In genomic region chr12:70059373-70059772, GRCh38 we compare ENCODE assay signal across 29 cellular contexts.
"Had no signal": no experiment of that assay in that cellular context is flagged by ENCODE, and none has a peak within 500 bp of the region (broad histone marks: within the 10 kb centered on the region; RNA-seq: fewer than 3 reads in every experiment).

No MANE protein-coding gene starts in this region.

- H3K9me3 ChIP-seq: adrenal gland, body of pancreas had no signal

- H3K36me3 ChIP-seq: adrenal gland, cardiac muscle cell, esophagus muscularis mucosa, gastroesophageal sphincter, heart right ventricle, WERI-Rb-1 had no signal

- H3K4me3 ChIP-seq: adrenal gland, body of pancreas, cardiac muscle cell, coronary artery, dorsolateral prefrontal cortex, esophagus muscularis mucosa, gastroesophageal sphincter, heart right ventricle, hepatocyte had no signal

- H3K4me1 ChIP-seq: adrenal gland, body of pancreas, esophagus muscularis mucosa, gastroesophageal sphincter, heart right ventricle had no signal

- DNase-seq: activated B cell treated with CpG ODN at 0.5 μM for 24 hours; activated CD4-positive, alpha-beta T cell treated with anti-CD3 and anti-CD28 coated beads for 48 hours; activated CD4-positive, alpha-beta T cell treated with anti-CD3 and anti-CD28 coated beads, Interleukin-2, amount 50 U/mL, for 1 hour; activated CD4-positive, alpha-beta T cell treated with anti-CD3 and anti-CD28 coated beads, Interleukin-2, amount 50 U/mL, for 48 hours; activated CD8-positive, alpha-beta memory T cell treated with anti-CD3 and anti-CD28 coated beads for 24 hours; activated CD8-positive, alpha-beta T cell treated with anti-CD3 and anti-CD28 coated beads for 36 hours; activated effector memory CD4-positive, alpha-beta T cell treated with Interleukin-2 at 50 U/mL for 16 hours; activated gamma-delta T cell treated with Interleukin-2 at 50 U/mL for 16 hours; activated naive CD4-positive, alpha-beta T cell treated with anti-CD3 and anti-CD28 coated beads, Interleukin-2, amount 50 U/mL, for 16 hours; activated naive CD4-positive, alpha-beta T cell treated with Interleukin-2 at 50 U/mL for 16 hours; activated T-cell treated with anti-CD3 and anti-CD28 coated beads, Interleukin-2, amount 50 U/mL, for 4 hours; adrenal gland; amygdala; aorta; body of pancreas; central memory CD4-positive, alpha-beta T cell; dorsolateral prefrontal cortex; effector memory CD4-positive, alpha-beta T cell; endodermal cell; erythroblast; foreskin melanocyte; heart right ventricle; T1000; WERI-Rb-1 had no signal

- H3K27me3 ChIP-seq: adrenal gland, body of pancreas, cardiac muscle cell, dorsolateral prefrontal cortex, esophagus muscularis mucosa, gastroesophageal sphincter, heart right ventricle, hepatocyte had no signal

- H3K27ac ChIP-seq: adrenal gland, body of pancreas, cardiac muscle cell, coronary artery, dorsolateral prefrontal cortex, esophagus muscularis mucosa, gastroesophageal sphincter, heart right ventricle, hepatocyte, WERI-Rb-1 had no signal
